Comparison of ENCODE assay signal across 8 cellular contexts in genomic region chr2:224221455-224221913, GRCh38.
DNase-seq lines count a peak whose midpoint lies in the region; ATAC-seq, FAIRE-seq and TF ChIP-seq lines count a peak whose summit lies in the region.

No MANE protein-coding gene starts in this region.

- H3K9me3 Mint-ChIP-seq in mesothelial cell of epicardium (peaks cover 3% of the 10 kb centered on the region), progenitor cell of endocrine pancreas (ENCODE audit: low read depth) (no peaks in the 10 kb centered on the region)

- no TSS peak for BruUV-seq in endothelial cell of umbilical vein (replicated peaks; lab: Mats Ljungman, UMichigan)

- H3K36me3 Mint-ChIP-seq in mesothelial cell of epicardium: no peaks in the 10 kb centered on the region
- no peaks in the 10 kb centered on the region for H3K36me3 Mint-ChIP-seq in progenitor cell of endocrine pancreas (ENCODE audit: insufficient read depth)

- CTCF ChIA-PET in BJ (lab: Yijun Ruan, JAX): interaction anchor here (0.6 kb wide), 1 partner anchor 17 kb away, joined by 5 read pairs; no protein-coding TSS in a partner anchor
- CTCF ChIA-PET in endothelial cell of umbilical vein (lab: Charles Lee): interaction anchor here (3.3 kb wide), 1 partner anchor 228 kb away, joined by 17 read pairs; no protein-coding TSS in a partner anchor

- H3K4me3 ChIP-seq in BJ (ENCODE audit: low read depth, low read length): no peak overlapping the region
- no peak overlapping the region for H3K4me3 ChIP-seq in NT2/D1 (ENCODE audit: insufficient read length, low read depth)
- H3K4me3 ChIP-seq in endothelial cell of umbilical vein (replicated peaks in 1 of 3; ENCODE audit: insufficient read depth in 1 of 3, low read depth in 1 of 3, low read length in 3 of 3): no peak overlapping the region
- H3K4me3 ChIP-seq in ascending aorta: no peak overlapping the region

- H3K4me1 ChIP-seq in NT2/D1 (ENCODE audit: insufficient read depth, insufficient read length) (peaks cover 6% of the 10 kb centered on the region), endothelial cell of umbilical vein (ENCODE audit: control insufficient read depth, extremely low read depth, insufficient read depth, low read length) (peaks cover 26% of the 10 kb centered on the region), ascending aorta (peaks cover 0 to 3% of the 10 kb centered on the region in 2 donors)

- intact Hi-C loops in endothelial cell of umbilical vein (cut with micrococcal nuclease): loop anchor here (1.0 to 5.0 kb wide), 6 partner anchors 75 to 228 kb away; partner anchors contain the start of gene SERPINE2
- intact Hi-C loops in ascending aorta (cut with DNase I): no loop called here

- no peak for TF ChIP-seq POLR2A in endothelial cell of umbilical vein (IDR thresholded peaks at IDR 0.05; ENCODE audit: low read depth, low read length)

- H3K4me3 Mint-ChIP-seq in mesothelial cell of epicardium (no peak overlapping the region), progenitor cell of endocrine pancreas (ENCODE audit: low read depth) (no peak overlapping the region)

- dilution Hi-C loops in endothelial cell of umbilical vein (cut with MboI; ENCODE audit: extremely low pct_ligation_motif_present, low sequenced_read_pairs): no loop called here

- no peaks in the 10 kb centered on the region for H3K79me2 ChIP-seq in endothelial cell of umbilical vein (ENCODE audit: control insufficient read depth, insufficient read depth, low read length)

- H3K9ac ChIP-seq in NT2/D1 (ENCODE audit: insufficient read length, low read depth): no peak overlapping the region
- H3K9ac ChIP-seq in endothelial cell of umbilical vein (replicated peaks; ENCODE audit: extremely low read depth, insufficient read depth, low read length): peak overlapping the region; percentile 61

- TF ChIP-seq CTCF in BJ (IDR thresholded peaks at IDR 0.05; ENCODE audit: insufficient read depth, low read depth, low read length): no peak
- TF ChIP-seq CTCF in endothelial cell of umbilical vein (IDR thresholded peaks at IDR 0.05; ENCODE audit: extremely low read depth in 1 of 2, insufficient read depth in 1 of 2, low read depth in 1 of 2, low read length in 2 of 2): no peak
- TF ChIP-seq CTCF in mesothelial cell of epicardium (IDR thresholded peaks at IDR 0.05; ENCODE audit: unreplicated experiment): no peak
- no peak for TF ChIP-seq CTCF in ascending aorta (IDR thresholded peaks at IDR 0.05)
- no peak for TF ChIP-seq CTCF in progenitor cell of endocrine pancreas (IDR thresholded peaks at IDR 0.05; ENCODE audit: unreplicated experiment)

- no peak for ATAC-seq in HG03025 (IDR thresholded peaks at IDR 0.05; ENCODE audit: low FRiP score, unreplicated experiment)

- peak; percentile 95 for FAIRE-seq in endothelial cell of umbilical vein (lab: Jason Lieb, UNC)

- POLR2A ChIA-PET in BJ (lab: Charles Lee): no interaction called here
- POLR2A ChIA-PET in endothelial cell of umbilical vein (lab: Charles Lee): no interaction called here

- H3K27me3 Mint-ChIP-seq in mesothelial cell of epicardium (ENCODE audit: low read depth): peaks cover 6% of the 10 kb centered on the region
- H3K27me3 Mint-ChIP-seq in progenitor cell of endocrine pancreas: peaks cover 8% of the 10 kb centered on the region

- peak overlapping the region; percentile 79 for H3K4me2 ChIP-seq in endothelial cell of umbilical vein (ENCODE audit: insufficient read depth, low read length)

- peak; percentile 93 for DNase-seq in BJ (ENCODE audit: low read depth)
- DNase-seq in NT2/D1 (ENCODE audit: low read depth, low spot score): peak; percentile 74
- peak; percentile 88 for DNase-seq in endothelial cell of umbilical vein (ENCODE audit: low read depth, low spot score)
- DNase-seq in mesothelial cell of epicardium (ENCODE audit: low spot score in 2 of 2, unreplicated experiment in 2 of 2): no peak
- no peak for DNase-seq in ascending aorta (ENCODE audit: low spot score in 2 of 2)
- DNase-seq in progenitor cell of endocrine pancreas (ENCODE audit: low spot score, unreplicated experiment): no peak
- DNase-seq in AML-193 (lab: John Stamatoyannopoulos, UW): no peak

- H3K36me3 ChIP-seq in BJ (ENCODE audit: control insufficient read depth, insufficient read depth, low read length) (no peaks in the 10 kb centered on the region), NT2/D1 (ENCODE audit: insufficient read depth, insufficient read length, low read length) (no peaks in the 10 kb centered on the region), endothelial cell of umbilical vein (ENCODE audit: control insufficient read depth in 2 of 2, extremely low read depth in 1 of 2, insufficient read depth in 2 of 2, low read length in 2 of 2) (no peaks in the 10 kb centered on the region), ascending aorta (no peaks in the 10 kb centered on the region)

- H3K27ac Mint-ChIP-seq in mesothelial cell of epicardium (peak overlapping the region; percentile 77), progenitor cell of endocrine pancreas (no peak overlapping the region)

- H3K27ac ChIP-seq in endothelial cell of umbilical vein (ENCODE audit: insufficient read depth, low read depth, low read length): peak overlapping the region; percentile 99
- H3K27ac ChIP-seq in ascending aorta: no peak overlapping the region

- H3K27me3 ChIP-seq in BJ (ENCODE audit: control insufficient read depth, insufficient read depth, low read length) (no peaks in the 10 kb centered on the region), NT2/D1 (ENCODE audit: insufficient read depth, insufficient read length) (no peaks in the 10 kb centered on the region), endothelial cell of umbilical vein (ENCODE audit: control insufficient read depth in 2 of 2, insufficient read depth in 2 of 2, low read length in 2 of 2) (no peaks in the 10 kb centered on the region), ascending aorta (no peaks in the 10 kb centered on the region)

- peak overlapping the region; percentile 88 for H2AFZ ChIP-seq in endothelial cell of umbilical vein (ENCODE audit: low read depth, low read length)

- H3K4me1 Mint-ChIP-seq in mesothelial cell of epicardium: peaks cover 31% of the 10 kb centered on the region
- peaks cover 1% of the 10 kb centered on the region for H3K4me1 Mint-ChIP-seq in progenitor cell of endocrine pancreas (ENCODE audit: low read depth)

- H4K20me1 ChIP-seq in endothelial cell of umbilical vein (replicated peaks; ENCODE audit: control insufficient read depth, extremely low read depth, insufficient read depth, low read length): no peaks in the 10 kb centered on the region

- H3K9me3 ChIP-seq in NT2/D1 (ENCODE audit: insufficient read depth, low read length) (peaks cover 47% of the 10 kb centered on the region), endothelial cell of umbilical vein (replicated peaks; ENCODE audit: control insufficient read depth, insufficient read depth, low read length) (no peaks in the 10 kb centered on the region), ascending aorta (no peaks in the 10 kb centered on the region)

- no peaks in the 10 kb centered on the region for H3K9me1 ChIP-seq in endothelial cell of umbilical vein (replicated peaks; ENCODE audit: control insufficient read depth, extremely low read depth, insufficient read depth, low read length)

TF ChIP-seq in endothelial cell of umbilical vein, 7 proteins besides CTCF, POLR2A, EP300 and RAD21:
- peak; percentile 32 for TF ChIP-seq GATA2 (IDR thresholded peaks at IDR 0.05; ENCODE audit: insufficient read depth, insufficient read length, low read depth, low read length)
- peak; percentile 90 for TF ChIP-seq JUN (IDR thresholded peaks at IDR 0.05; ENCODE audit: borderline replicate concordance, insufficient read depth, insufficient read length, low read depth)
- TF ChIP-seq MAX (IDR thresholded peaks at IDR 0.05; ENCODE audit: insufficient read depth, insufficient read length): peak; percentile 24
- TF ChIP-seq FOS (IDR thresholded peaks at IDR 0.05; ENCODE audit: borderline replicate concordance, insufficient read depth, low read length): peak; percentile 95
- no peak for TF ChIP-seq MYC (IDR thresholded peaks at IDR 0.05; ENCODE audit: low read depth, low read length)
- peak; percentile 34 for TF ChIP-seq POLR2AphosphoS5 (IDR thresholded peaks at IDR 0.05; ENCODE audit: insufficient read depth, low read depth, low read length)
- TF ChIP-seq EZH2 (IDR thresholded peaks at IDR 0.05; ENCODE audit: borderline replicate concordance, low read depth, low read length, severe bottlenecking): no peak

Comparison
In these comparisons a context has a peak if more than half of its experiments do, and no peak if none do; other contexts are left out.
1. DNase-seq: peak in BJ (single experiment), NT2/D1 (single experiment) and endothelial cell of umbilical vein (single experiment); none in mesothelial cell of epicardium (0 of 2), ascending aorta (0 of 2), progenitor cell of endocrine pancreas (single experiment) and AML-193 (0 of 2).